16 cellular contexts compared by ENCODE assay signal in genomic region chrX:12672362-12673106, GRCh38.
DNase-seq lines count a peak whose midpoint lies in the region; ATAC-seq, FAIRE-seq and TF ChIP-seq lines count a peak whose summit lies in the region.
"Had no signal": no experiment of that assay in that cellular context is flagged by ENCODE, and none has a peak within 500 bp of the region (broad histone marks: within the 10 kb centered on the region; RNA-seq: fewer than 3 reads in every experiment).

No MANE protein-coding gene starts in this region.

- H3K27me3 Mint-ChIP-seq in activated CD4-positive, alpha-beta T cell treated with anti-CD3 and anti-CD28 coated beads for 36 hours: no peaks in the 10 kb centered on the region
- H3K27me3 Mint-ChIP-seq in T-helper 2 cell treated with Interferon-gamma antibody and Interleukin-4, amounts not matched to agents 5 μg/mL and 100 μg/mL, for 36 hours (ENCODE audit: low read depth): no peaks in the 10 kb centered on the region

- peak; percentile 8 for DNase-seq in activated CD4-positive, alpha-beta T cell treated with anti-CD3 and anti-CD28 coated beads for 36 hours
- no peak for DNase-seq in activated CD4-positive, alpha-beta T cell treated with anti-CD3 and anti-CD28 coated beads, Interleukin-2, amount 50 U/mL, for 1 hour
- DNase-seq in ELR (ENCODE audit: low read depth): peak; percentile 17
- DNase-seq in T-helper 2 cell treated with Interferon-gamma antibody and Interleukin-4, amounts not matched to agents 5 μg/mL and 100 μg/mL, for 36 hours (ENCODE audit: low spot score): no peak
- peak; percentile 36 to 67 for DNase-seq in foreskin keratinocyte
- no peak for DNase-seq in spleen
- DNase-seq in D721Med (ENCODE audit: insufficient read length, low spot score): no peak
- DNase-seq in H54 (ENCODE audit: insufficient read length, low spot score): no peak
- DNase-seq: H9, NCI-H1048, NCI-H1694, NCI-H345, SK-N-SH had no signal

- H3K9me3 Mint-ChIP-seq in activated CD4-positive, alpha-beta T cell treated with anti-CD3 and anti-CD28 coated beads for 36 hours (ENCODE audit: low read depth): no peaks in the 10 kb centered on the region
- H3K9me3 Mint-ChIP-seq in T-helper 2 cell treated with Interferon-gamma antibody and Interleukin-4, amounts not matched to agents 5 μg/mL and 100 μg/mL, for 36 hours: no peaks in the 10 kb centered on the region

- 67 to 92% (median 79%) methylated on average over 3 of the region's 3 CpGs for WGBS in spleen, 5 donors

- peak; percentile 90 for ATAC-seq in activated CD4-positive, alpha-beta T cell treated with anti-CD3 and anti-CD28 coated beads for 36 hours
- peak; percentile 54 for ATAC-seq in foreskin keratinocyte
- ATAC-seq: GM12878 had no signal

- H3K36me3 ChIP-seq in spleen: no peaks in the 10 kb centered on the region
- H3K36me3 ChIP-seq: BLaER1 treated with 17β-estradiol and CSF1 and Interleukin-3, amounts not matched to agents 10 nM and 100 nM had no signal

- H3K27me3 ChIP-seq in foreskin keratinocyte (no peaks in the 10 kb centered on the region), spleen (replicated peaks in 1 of 7) (peaks cover 0 to 5% (median 0%) of the 10 kb centered on the region in 7 donors)

- POLR2A ChIA-PET in activated CD4-positive, alpha-beta T cell treated with anti-CD3 and anti-CD28 coated beads for 36 hours (lab: Charles Lee): no interaction called here

- no peak for TF ChIP-seq CTCF in foreskin keratinocyte (conservative IDR thresholded peaks at IDR 0.05)
- no peak for TF ChIP-seq CTCF in spleen (IDR thresholded peaks at IDR 0.05 in 8 of 11, conservative IDR thresholded peaks at IDR 0.05 in 3 of 11)
- no peak for TF ChIP-seq CTCF in D721Med (IDR thresholded peaks at IDR 0.05; ENCODE audit: insufficient read depth, missing control alignments)

- no peak overlapping the region for H3K27ac ChIP-seq in foreskin keratinocyte
- no peak overlapping the region for H3K27ac ChIP-seq in spleen
- H3K27ac ChIP-seq: 22Rv1; BLaER1 treated with 17β-estradiol and CSF1 and Interleukin-3, amounts not matched to agents 10 nM and 100 nM had no signal

- peak overlapping the region; percentile 21 for H3K4me3 Mint-ChIP-seq in activated CD4-positive, alpha-beta T cell treated with anti-CD3 and anti-CD28 coated beads for 36 hours
- H3K4me3 Mint-ChIP-seq in T-helper 2 cell treated with Interferon-gamma antibody and Interleukin-4, amounts not matched to agents 5 μg/mL and 100 μg/mL, for 36 hours: no peak overlapping the region
- H3K4me3 Mint-ChIP-seq: H9 had no signal

- peak overlapping the region; percentile 43 for H3K27ac Mint-ChIP-seq in activated CD4-positive, alpha-beta T cell treated with anti-CD3 and anti-CD28 coated beads for 36 hours
- peak overlapping the region; percentile 54 for H3K27ac Mint-ChIP-seq in T-helper 2 cell treated with Interferon-gamma antibody and Interleukin-4, amounts not matched to agents 5 μg/mL and 100 μg/mL, for 36 hours
- H3K27ac Mint-ChIP-seq: H9 had no signal

- H3K4me1 Mint-ChIP-seq in activated CD4-positive, alpha-beta T cell treated with anti-CD3 and anti-CD28 coated beads for 36 hours: peaks cover 12% of the 10 kb centered on the region
- H3K4me1 Mint-ChIP-seq in T-helper 2 cell treated with Interferon-gamma antibody and Interleukin-4, amounts not matched to agents 5 μg/mL and 100 μg/mL, for 36 hours (ENCODE audit: low read depth): peaks cover 7% of the 10 kb centered on the region
- H3K4me1 Mint-ChIP-seq: H9 had no signal

- H3K9me3 ChIP-seq in spleen: peaks cover 0 to 12% (median 0%) of the 10 kb centered on the region in 8 donors
- H3K9me3 ChIP-seq: SK-N-SH had no signal

- H3K4me3 ChIP-seq in spleen: no peak overlapping the region
- H3K4me3 ChIP-seq: BLaER1 treated with 17β-estradiol and CSF1 and Interleukin-3, amounts not matched to agents 10 nM and 100 nM; GM12878 had no signal

- CTCF ChIA-PET in activated CD4-positive, alpha-beta T cell treated with anti-CD3 and anti-CD28 coated beads for 36 hours (lab: Charles Lee): no interaction called here

- intact Hi-C loops in activated CD4-positive, alpha-beta T cell treated with anti-CD3 and anti-CD28 coated beads for 36 hours (cut with DNase I, micrococcal nuclease): no loop called here
- intact Hi-C loops in spleen (cut with DNase I; ENCODE audit: low total_unique reads): no loop called here

- H3K36me3 Mint-ChIP-seq in activated CD4-positive, alpha-beta T cell treated with anti-CD3 and anti-CD28 coated beads for 36 hours (ENCODE audit: low read depth): no peaks in the 10 kb centered on the region
- H3K36me3 Mint-ChIP-seq in T-helper 2 cell treated with Interferon-gamma antibody and Interleukin-4, amounts not matched to agents 5 μg/mL and 100 μg/mL, for 36 hours (ENCODE audit: low read depth): no peaks in the 10 kb centered on the region

- no peaks in the 10 kb centered on the region for H3K4me1 ChIP-seq in foreskin keratinocyte
- no peaks in the 10 kb centered on the region for H3K4me1 ChIP-seq in spleen
- H3K4me1 ChIP-seq: BLaER1 treated with 17β-estradiol and CSF1 and Interleukin-3, amounts not matched to agents 10 nM and 100 nM had no signal

- TF ChIP-seq POLR2A in spleen (IDR thresholded peaks at IDR 0.05): no peak
- no peak for TF ChIP-seq POLR2A in H54 (IDR thresholded peaks at IDR 0.05; ENCODE audit: low read depth, low read length)

- FAIRE-seq in D721Med (lab: Jason Lieb, UNC) (no peak), H54 (lab: Jason Lieb, UNC) (no peak)
- FAIRE-seq: GM12878 had no signal

Comparison
In these comparisons a context has a peak if more than half of its experiments do, and no peak if none do; other contexts are left out.
1. DNase-seq: peak in activated CD4-positive, alpha-beta T cell treated with anti-CD3 and anti-CD28 coated beads for 36 hours (single experiment), ELR (single experiment) and foreskin keratinocyte (2 of 2); none in activated CD4-positive, alpha-beta T cell treated with anti-CD3 and anti-CD28 coated beads, Interleukin-2, amount 50 U/mL, for 1 hour (single experiment), T-helper 2 cell treated with Interferon-gamma antibody and Interleukin-4, amounts not matched to agents 5 μg/mL and 100 μg/mL, for 36 hours (single experiment), spleen (single experiment), D721Med (single experiment) and H54 (single experiment).